Comparison of ENCODE assay signal across 1 cellular context in the genomic region with DNA sequence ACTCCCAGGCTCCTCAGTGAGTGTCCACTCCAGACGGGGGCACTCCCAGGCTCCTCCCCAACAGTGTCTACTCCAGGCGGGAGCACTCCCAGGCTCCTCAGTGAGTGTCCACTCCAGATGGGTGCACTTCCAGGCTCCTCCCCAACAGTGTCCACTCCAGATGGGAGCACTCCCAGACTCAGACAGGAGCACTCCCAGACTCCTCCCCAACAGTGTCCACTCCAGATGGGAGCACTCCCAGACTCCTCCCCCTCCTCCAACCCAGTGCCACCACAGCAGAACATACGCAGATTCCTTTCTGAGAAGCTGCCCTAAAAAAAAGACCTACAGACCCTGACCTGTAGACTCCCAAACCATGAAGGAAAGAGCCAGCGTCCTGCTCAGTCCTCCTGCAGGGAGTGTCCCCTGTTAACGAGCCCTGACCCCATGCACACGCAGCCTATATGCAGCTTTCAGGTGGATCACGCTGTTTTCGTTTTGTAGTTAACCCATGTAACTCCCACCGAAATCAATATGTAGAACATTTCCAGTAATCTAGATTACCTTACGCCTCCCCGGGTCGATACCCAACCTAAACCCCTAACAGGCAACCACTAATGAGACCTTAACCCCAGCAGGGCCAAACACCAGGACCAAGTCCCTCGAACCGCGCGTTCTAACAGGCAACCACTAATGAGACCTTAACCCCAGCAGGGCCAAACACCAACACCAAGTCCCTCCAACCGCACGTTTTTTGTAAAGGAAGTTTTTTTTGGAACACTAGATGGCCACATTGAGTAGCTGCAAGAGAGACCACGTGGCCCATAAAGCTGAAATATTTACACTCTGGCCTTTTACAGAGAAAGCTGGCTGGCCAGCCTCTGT.
A peak's percentile ranks its signal among the peaks of the same experiment; 100 is the strongest.
TF ChIP-seq lines count a peak whose summit lies in the region.

No MANE protein-coding gene starts in this region.

TF ChIP-seq in K562, 482 proteins besides CTCF, POLR2A, EP300 and RAD21 (continued from another document):
- TF ChIP-seq, protein P1, sequence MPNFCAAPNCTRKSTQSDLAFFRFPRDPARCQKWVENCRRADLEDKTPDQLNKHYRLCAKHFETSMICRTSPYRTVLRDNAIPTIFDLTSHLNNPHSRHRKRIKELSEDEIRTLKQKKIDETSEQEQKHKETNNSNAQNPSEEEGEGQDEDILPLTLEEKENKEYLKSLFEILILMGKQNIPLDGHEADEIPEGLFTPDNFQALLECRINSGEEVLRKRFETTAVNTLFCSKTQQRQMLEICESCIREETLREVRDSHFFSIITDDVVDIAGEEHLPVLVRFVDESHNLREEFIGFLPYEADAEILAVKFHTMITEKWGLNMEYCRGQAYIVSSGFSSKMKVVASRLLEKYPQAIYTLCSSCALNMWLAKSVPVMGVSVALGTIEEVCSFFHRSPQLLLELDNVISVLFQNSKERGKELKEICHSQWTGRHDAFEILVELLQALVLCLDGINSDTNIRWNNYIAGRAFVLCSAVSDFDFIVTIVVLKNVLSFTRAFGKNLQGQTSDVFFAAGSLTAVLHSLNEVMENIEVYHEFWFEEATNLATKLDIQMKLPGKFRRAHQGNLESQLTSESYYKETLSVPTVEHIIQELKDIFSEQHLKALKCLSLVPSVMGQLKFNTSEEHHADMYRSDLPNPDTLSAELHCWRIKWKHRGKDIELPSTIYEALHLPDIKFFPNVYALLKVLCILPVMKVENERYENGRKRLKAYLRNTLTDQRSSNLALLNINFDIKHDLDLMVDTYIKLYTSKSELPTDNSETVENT (CRISPR knock-in tag; IDR thresholded peaks at IDR 0.05) = no peak
- no peak for TF ChIP-seq ILK (tag; IDR thresholded peaks at IDR 0.05; ENCODE audit: borderline replicate concordance, low read depth)
- TF ChIP-seq ETV1 (tag; conservative IDR thresholded peaks at IDR 0.05; ENCODE audit: low read depth) = no peak
- peak; percentile 40 for TF ChIP-seq TAF9B (IDR thresholded peaks at IDR 0.05; ENCODE audit: partially characterized antibody)
- TF ChIP-seq, protein P2, sequence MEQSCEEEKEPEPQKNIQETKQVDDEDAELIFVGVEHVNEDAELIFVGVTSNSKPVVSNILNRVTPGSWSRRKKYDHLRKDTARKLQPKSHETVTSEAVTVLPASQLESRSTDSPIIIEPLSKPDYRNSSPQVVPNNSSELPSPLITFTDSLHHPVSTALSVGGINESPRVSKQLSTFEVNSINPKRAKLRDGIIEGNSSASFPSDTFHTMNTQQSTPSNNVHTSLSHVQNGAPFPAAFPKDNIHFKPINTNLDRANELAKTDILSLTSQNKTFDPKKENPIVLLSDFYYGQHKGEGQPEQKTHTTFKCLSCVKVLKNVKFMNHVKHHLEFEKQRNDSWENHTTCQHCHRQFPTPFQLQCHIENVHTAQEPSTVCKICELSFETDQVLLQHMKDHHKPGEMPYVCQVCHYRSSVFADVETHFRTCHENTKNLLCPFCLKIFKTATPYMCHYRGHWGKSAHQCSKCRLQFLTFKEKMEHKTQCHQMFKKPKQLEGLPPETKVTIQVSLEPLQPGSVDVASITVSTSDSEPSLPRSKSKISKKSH (CRISPR knock-in tag; IDR thresholded peaks at IDR 0.05) = no peak
- TF ChIP-seq, protein P3, sequence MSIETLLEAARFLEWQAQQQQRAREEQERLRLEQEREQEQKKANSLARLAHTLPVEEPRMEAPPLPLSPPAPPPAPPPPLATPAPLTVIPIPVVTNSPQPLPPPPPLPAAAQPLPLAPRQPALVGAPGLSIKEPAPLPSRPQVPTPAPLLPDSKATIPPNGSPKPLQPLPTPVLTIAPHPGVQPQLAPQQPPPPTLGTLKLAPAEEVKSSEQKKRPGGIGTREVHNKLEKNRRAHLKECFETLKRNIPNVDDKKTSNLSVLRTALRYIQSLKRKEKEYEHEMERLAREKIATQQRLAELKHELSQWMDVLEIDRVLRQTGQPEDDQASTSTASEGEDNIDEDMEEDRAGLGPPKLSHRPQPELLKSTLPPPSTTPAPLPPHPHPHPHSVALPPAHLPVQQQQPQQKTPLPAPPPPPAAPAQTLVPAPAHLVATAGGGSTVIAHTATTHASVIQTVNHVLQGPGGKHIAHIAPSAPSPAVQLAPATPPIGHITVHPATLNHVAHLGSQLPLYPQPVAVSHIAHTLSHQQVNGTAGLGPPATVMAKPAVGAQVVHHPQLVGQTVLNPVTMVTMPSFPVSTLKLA (conservative IDR thresholded peaks at IDR 0.05) = peak; percentile 97
- no peak for TF ChIP-seq POLR2B (IDR thresholded peaks at IDR 0.05; ENCODE audit: low read depth, partially characterized antibody)
- TF ChIP-seq ZNF12 (CRISPR knock-in tag; IDR thresholded peaks at IDR 0.05) = no peak
- TF ChIP-seq TBP (optimal IDR thresholded peaks at IDR 0.05; ENCODE audit: low read depth, low read length) = peak; percentile 56
- no peak for TF ChIP-seq ZNF445 (CRISPR knock-in tag; IDR thresholded peaks at IDR 0.05; ENCODE audit: low read depth)
- TF ChIP-seq LARP7 (IDR thresholded peaks at IDR 0.05) = no peak
- no peak for TF ChIP-seq ZBTB8A (IDR thresholded peaks at IDR 0.05; ENCODE audit: partially characterized antibody)
- no peak; a peak in 1 of 4 replicates for TF ChIP-seq SIN3A (IDR thresholded peaks at IDR 0.05; ENCODE audit: borderline replicate concordance in 2 of 2, control insufficient read depth in 1 of 2, low read depth in 2 of 2, low read length in 2 of 2)
- no peak for TF ChIP-seq ZFP1 (CRISPR knock-in tag; IDR thresholded peaks at IDR 0.05)
- no peak for TF ChIP-seq ZNF57 (CRISPR knock-in tag; IDR thresholded peaks at IDR 0.05)
- TF ChIP-seq PCBP1 (IDR thresholded peaks at IDR 0.05; ENCODE audit: low read depth, low read length, poor library complexity, severe bottlenecking) = no peak
- no peak for TF ChIP-seq MCM5 (IDR thresholded peaks at IDR 0.05; ENCODE audit: low read depth)
- 0 out of 4 replicates have a peak, but pooled peaks of 1 of the 2 experiments have one; percentile 15 for TF ChIP-seq FOXA3 (CRISPR knock-in tag; conservative IDR thresholded peaks at IDR 0.05 in 1 of 2, IDR thresholded peaks at IDR 0.05 in 1 of 2)
- no peak for TF ChIP-seq RBM34 (IDR thresholded peaks at IDR 0.05; ENCODE audit: borderline replicate concordance, insufficient read depth, low read length)
- no peak for TF ChIP-seq ZNF354B (CRISPR knock-in tag; IDR thresholded peaks at IDR 0.05)
- TF ChIP-seq HNRNPH1 (optimal IDR thresholded peaks at IDR 0.05; ENCODE audit: low read depth, low read length) = no peak
- peak; percentile 41 to 57; a peak in 2 of 4 replicates for TF ChIP-seq FOXK2 (conservative IDR thresholded peaks at IDR 0.05 in 1 of 2, IDR thresholded peaks at IDR 0.05 in 1 of 2; ENCODE audit: low read depth in 2 of 2)
- TF ChIP-seq, protein P4, sequence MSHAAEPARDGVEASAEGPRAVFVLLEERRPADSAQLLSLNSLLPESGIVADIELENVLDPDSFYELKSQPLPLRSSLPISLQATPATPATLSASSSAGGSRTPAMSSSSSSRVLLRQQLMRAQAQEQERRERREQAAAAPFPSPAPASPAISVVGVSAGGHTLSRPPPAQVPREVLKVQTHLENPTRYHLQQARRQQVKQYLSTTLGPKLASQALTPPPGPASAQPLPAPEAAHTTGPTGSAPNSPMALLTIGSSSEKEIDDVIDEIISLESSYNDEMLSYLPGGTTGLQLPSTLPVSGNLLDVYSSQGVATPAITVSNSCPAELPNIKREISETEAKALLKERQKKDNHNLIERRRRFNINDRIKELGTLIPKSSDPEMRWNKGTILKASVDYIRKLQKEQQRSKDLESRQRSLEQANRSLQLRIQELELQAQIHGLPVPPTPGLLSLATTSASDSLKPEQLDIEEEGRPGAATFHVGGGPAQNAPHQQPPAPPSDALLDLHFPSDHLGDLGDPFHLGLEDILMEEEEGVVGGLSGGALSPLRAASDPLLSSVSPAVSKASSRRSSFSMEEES (CRISPR knock-in tag; IDR thresholded peaks at IDR 0.05) = peak; percentile 7; the same call in 1 of the 2 replicates
- no peak for TF ChIP-seq SRSF1 (IDR thresholded peaks at IDR 0.05; ENCODE audit: low read depth, low read length)
- no peak for TF ChIP-seq U2AF1 (optimal IDR thresholded peaks at IDR 0.05; ENCODE audit: low read depth, low read length)
- no peak for TF ChIP-seq RBM14 (IDR thresholded peaks at IDR 0.05; ENCODE audit: borderline replicate concordance, insufficient read depth, low read depth, low read length)
- TF ChIP-seq, protein P5, sequence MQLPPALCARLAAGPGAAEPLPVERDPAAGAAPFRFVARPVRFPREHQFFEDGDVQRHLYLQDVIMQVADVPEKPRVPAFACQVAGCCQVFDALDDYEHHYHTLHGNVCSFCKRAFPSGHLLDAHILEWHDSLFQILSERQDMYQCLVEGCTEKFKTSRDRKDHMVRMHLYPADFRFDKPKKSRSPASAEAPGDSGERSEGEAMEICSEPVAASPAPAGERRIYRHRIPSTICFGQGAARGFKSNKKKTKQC (CRISPR knock-in tag; IDR thresholded peaks at IDR 0.05) = no peak
- TF ChIP-seq NFIC (IDR thresholded peaks at IDR 0.05) = no peak
- no peak for TF ChIP-seq MAFK (IDR thresholded peaks at IDR 0.05; ENCODE audit: low read length)
- no peak for TF ChIP-seq PRPF4 (IDR thresholded peaks at IDR 0.05; ENCODE audit: insufficient read depth, low read depth, low read length, poor library complexity, severe bottlenecking)
- no peak for TF ChIP-seq KDM1A (IDR thresholded peaks at IDR 0.05)
- TF ChIP-seq, protein P6, sequence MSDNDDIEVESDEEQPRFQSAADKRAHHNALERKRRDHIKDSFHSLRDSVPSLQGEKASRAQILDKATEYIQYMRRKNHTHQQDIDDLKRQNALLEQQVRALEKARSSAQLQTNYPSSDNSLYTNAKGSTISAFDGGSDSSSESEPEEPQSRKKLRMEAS (CRISPR knock-in tag; IDR thresholded peaks at IDR 0.05) = peak; percentile 85
- TF ChIP-seq TCF7 (IDR thresholded peaks at IDR 0.05; ENCODE audit: borderline replicate concordance) = no peak
- TF ChIP-seq MTF1 (CRISPR knock-in tag; IDR thresholded peaks at IDR 0.05; ENCODE audit: borderline replicate concordance) = no peak
- no peak for TF ChIP-seq HNRNPL (IDR thresholded peaks at IDR 0.05; ENCODE audit: low read depth, low read length)
- TF ChIP-seq, protein P7, sequence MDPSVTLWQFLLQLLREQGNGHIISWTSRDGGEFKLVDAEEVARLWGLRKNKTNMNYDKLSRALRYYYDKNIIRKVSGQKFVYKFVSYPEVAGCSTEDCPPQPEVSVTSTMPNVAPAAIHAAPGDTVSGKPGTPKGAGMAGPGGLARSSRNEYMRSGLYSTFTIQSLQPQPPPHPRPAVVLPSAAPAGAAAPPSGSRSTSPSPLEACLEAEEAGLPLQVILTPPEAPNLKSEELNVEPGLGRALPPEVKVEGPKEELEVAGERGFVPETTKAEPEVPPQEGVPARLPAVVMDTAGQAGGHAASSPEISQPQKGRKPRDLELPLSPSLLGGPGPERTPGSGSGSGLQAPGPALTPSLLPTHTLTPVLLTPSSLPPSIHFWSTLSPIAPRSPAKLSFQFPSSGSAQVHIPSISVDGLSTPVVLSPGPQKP (CRISPR knock-in tag; IDR thresholded peaks at IDR 0.05) = no peak
- TF ChIP-seq, protein P8, sequence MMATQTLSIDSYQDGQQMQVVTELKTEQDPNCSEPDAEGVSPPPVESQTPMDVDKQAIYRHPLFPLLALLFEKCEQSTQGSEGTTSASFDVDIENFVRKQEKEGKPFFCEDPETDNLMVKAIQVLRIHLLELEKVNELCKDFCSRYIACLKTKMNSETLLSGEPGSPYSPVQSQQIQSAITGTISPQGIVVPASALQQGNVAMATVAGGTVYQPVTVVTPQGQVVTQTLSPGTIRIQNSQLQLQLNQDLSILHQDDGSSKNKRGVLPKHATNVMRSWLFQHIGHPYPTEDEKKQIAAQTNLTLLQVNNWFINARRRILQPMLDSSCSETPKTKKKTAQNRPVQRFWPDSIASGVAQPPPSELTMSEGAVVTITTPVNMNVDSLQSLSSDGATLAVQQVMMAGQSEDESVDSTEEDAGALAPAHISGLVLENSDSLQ (IDR thresholded peaks at IDR 0.05) = 0 out of 2 replicates have a peak, but pooled peaks have one; percentile 27
- no peak for TF ChIP-seq ERF (CRISPR knock-in tag; IDR thresholded peaks at IDR 0.05)
- TF ChIP-seq SUPT5H (IDR thresholded peaks at IDR 0.05) = no peak
- no peak for TF ChIP-seq HDAC8 (tag; IDR thresholded peaks at IDR 0.05)
- no peak for TF ChIP-seq MAFG (tag; conservative IDR thresholded peaks at IDR 0.05)
- TF ChIP-seq MED1 (CRISPR knock-in tag; IDR thresholded peaks at IDR 0.05; ENCODE audit: borderline replicate concordance) = no peak
- TF ChIP-seq CHCHD3 (CRISPR knock-in tag; IDR thresholded peaks at IDR 0.05) = no peak
- TF ChIP-seq HDAC2 (IDR thresholded peaks at IDR 0.05) = no peak
- TF ChIP-seq MTA3 (IDR thresholded peaks at IDR 0.05; ENCODE audit: borderline replicate concordance) = 0 out of 2 replicates have a peak, but pooled peaks have one; percentile 22
- TF ChIP-seq ZNF785 (CRISPR knock-in tag; IDR thresholded peaks at IDR 0.05) = no peak
- no peak for TF ChIP-seq HDAC6 (IDR thresholded peaks at IDR 0.05; ENCODE audit: low read depth, low read length)
- TF ChIP-seq TEAD4 (IDR thresholded peaks at IDR 0.05; ENCODE audit: low read length) = peak; percentile 24; the same call in 1 of the 2 replicates
- TF ChIP-seq TEAD4 (CRISPR knock-in tag; IDR thresholded peaks at IDR 0.05; ENCODE audit: borderline replicate concordance) = no peak
- no peak for TF ChIP-seq TRIM24 (IDR thresholded peaks at IDR 0.05)
- no peak for TF ChIP-seq MXI1 (IDR thresholded peaks at IDR 0.05; ENCODE audit: low read depth, low read length)
- TF ChIP-seq ZFX (CRISPR knock-in tag; IDR thresholded peaks at IDR 0.05) = peak; percentile 43; the same call in 1 of the 2 replicates
- no peak for TF ChIP-seq PHTF2 (CRISPR knock-in tag; IDR thresholded peaks at IDR 0.05)
- TF ChIP-seq XRCC3 (IDR thresholded peaks at IDR 0.05) = no peak
- TF ChIP-seq KLF1 (tag; IDR thresholded peaks at IDR 0.05) = no peak
- TF ChIP-seq, protein P9, sequence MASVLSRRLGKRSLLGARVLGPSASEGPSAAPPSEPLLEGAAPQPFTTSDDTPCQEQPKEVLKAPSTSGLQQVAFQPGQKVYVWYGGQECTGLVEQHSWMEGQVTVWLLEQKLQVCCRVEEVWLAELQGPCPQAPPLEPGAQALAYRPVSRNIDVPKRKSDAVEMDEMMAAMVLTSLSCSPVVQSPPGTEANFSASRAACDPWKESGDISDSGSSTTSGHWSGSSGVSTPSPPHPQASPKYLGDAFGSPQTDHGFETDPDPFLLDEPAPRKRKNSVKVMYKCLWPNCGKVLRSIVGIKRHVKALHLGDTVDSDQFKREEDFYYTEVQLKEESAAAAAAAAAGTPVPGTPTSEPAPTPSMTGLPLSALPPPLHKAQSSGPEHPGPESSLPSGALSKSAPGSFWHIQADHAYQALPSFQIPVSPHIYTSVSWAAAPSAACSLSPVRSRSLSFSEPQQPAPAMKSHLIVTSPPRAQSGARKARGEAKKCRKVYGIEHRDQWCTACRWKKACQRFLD (CRISPR knock-in tag; IDR thresholded peaks at IDR 0.05) = no peak
- no peak for TF ChIP-seq TBL1XR1 (IDR thresholded peaks at IDR 0.05; ENCODE audit: low read length in 2 of 2)
- no peak for TF ChIP-seq SMARCE1 (IDR thresholded peaks at IDR 0.05)
- TF ChIP-seq, protein P10, sequence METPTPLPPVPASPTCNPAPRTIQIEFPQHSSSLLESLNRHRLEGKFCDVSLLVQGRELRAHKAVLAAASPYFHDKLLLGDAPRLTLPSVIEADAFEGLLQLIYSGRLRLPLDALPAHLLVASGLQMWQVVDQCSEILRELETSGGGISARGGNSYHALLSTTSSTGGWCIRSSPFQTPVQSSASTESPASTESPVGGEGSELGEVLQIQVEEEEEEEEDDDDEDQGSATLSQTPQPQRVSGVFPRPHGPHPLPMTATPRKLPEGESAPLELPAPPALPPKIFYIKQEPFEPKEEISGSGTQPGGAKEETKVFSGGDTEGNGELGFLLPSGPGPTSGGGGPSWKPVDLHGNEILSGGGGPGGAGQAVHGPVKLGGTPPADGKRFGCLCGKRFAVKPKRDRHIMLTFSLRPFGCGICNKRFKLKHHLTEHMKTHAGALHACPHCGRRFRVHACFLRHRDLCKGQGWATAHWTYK (CRISPR knock-in tag; IDR thresholded peaks at IDR 0.05) = no peak
- no peak for TF ChIP-seq MCM3 (IDR thresholded peaks at IDR 0.05)
- no peak for TF ChIP-seq SRSF7 (optimal IDR thresholded peaks at IDR 0.05; ENCODE audit: low read depth, low read length)
